In genomic region chr11:18203723-18204122, GRCh38 we compare ENCODE assay signal across 9 cellular contexts. TPM values are rescaled to one million over a fixed set of nuclear protein-coding genes. Genes with fewer than 3 reads are reported as not detected.
DNase-seq lines count a peak whose midpoint lies in the region; ATAC-seq, FAIRE-seq and TF ChIP-seq lines count a peak whose summit lies in the region.
"Had no signal": no experiment of that assay in that cellular context is flagged by ENCODE, and none has a peak within 500 bp of the region (broad histone marks: within the 10 kb centered on the region; RNA-seq: fewer than 3 reads in every experiment).

No MANE protein-coding gene starts in this region.

- H3K4me1 ChIP-seq in fibroblast of lung (ENCODE audit: control insufficient read depth, extremely low read depth, insufficient read depth, low read length): no peaks in the 10 kb centered on the region

- no peak overlapping the region for H2AFZ ChIP-seq in fibroblast of lung (ENCODE audit: low read length)

- H3K9ac ChIP-seq in fibroblast of lung (ENCODE audit: insufficient read depth, low read length): no peak overlapping the region

- DNase-seq in A172 (ENCODE audit: low spot score) (peak; percentile 11), GM19239 (ENCODE audit: insufficient read length, low spot score) (peak; percentile 34), NCI-H748 treated with DMSO at 0.1 percent for 48 hours (lab: John Stamatoyannopoulos, UW) (peak; percentile 21), fibroblast of lung (ENCODE audit: low read depth in 2 of 2) (peak in 1 of 2 donors; percentile 22), NCI-H2196 treated with DMSO at 0.1 percent for 48 hours (lab: John Stamatoyannopoulos, UW; ENCODE audit: unreplicated experiment) (no peak), omental fat pad (ENCODE audit: low spot score) (no peak), NCI-H446 treated with DMSO at 0.1 percent for 48 hours (lab: John Stamatoyannopoulos, UW) (no peak)
- no peak for DNase-seq in activated CD8-positive, alpha-beta memory T cell treated with anti-CD3 and anti-CD28 coated beads, Interleukin-2, amount 10 ng/mL, durations not matched to agents 7 days and 5 days

- no peaks in the 10 kb centered on the region for H4K20me1 ChIP-seq in fibroblast of lung (ENCODE audit: control insufficient read depth, extremely low read depth, insufficient read depth, low read length)

- peaks cover 46% of the 10 kb centered on the region for H3K27me3 Mint-ChIP-seq in activated CD8-positive, alpha-beta memory T cell treated with anti-CD3 and anti-CD28 coated beads, Interleukin-2, amount 10 ng/mL, durations not matched to agents 7 days and 5 days

- peaks cover 14% of the 10 kb centered on the region for H3K4me1 Mint-ChIP-seq in activated CD8-positive, alpha-beta memory T cell treated with anti-CD3 and anti-CD28 coated beads, Interleukin-2, amount 10 ng/mL, durations not matched to agents 7 days and 5 days

- peak; percentile 67 for FAIRE-seq in GM19239 (lab: Jason Lieb, UNC)
- FAIRE-seq: TTC549 had no signal

- no peaks in the 10 kb centered on the region for H3K9me3 ChIP-seq in fibroblast of lung (ENCODE audit: control insufficient read depth, insufficient read depth, low read depth, low read length)

- H3K9me3 Mint-ChIP-seq in activated CD8-positive, alpha-beta memory T cell treated with anti-CD3 and anti-CD28 coated beads, Interleukin-2, amount 10 ng/mL, durations not matched to agents 7 days and 5 days (ENCODE audit: low read depth): no peaks in the 10 kb centered on the region

- peak; percentile 40 to 55 for TF ChIP-seq CTCF in fibroblast of lung (conservative IDR thresholded peaks at IDR 0.05 in 1 of 2, IDR thresholded peaks at IDR 0.05 in 1 of 2; ENCODE audit: low read depth in 1 of 2, low read length in 2 of 2)
- TF ChIP-seq CTCF in omental fat pad (IDR thresholded peaks at IDR 0.05): no peak

- no peak overlapping the region for H3K27ac ChIP-seq in fibroblast of lung (ENCODE audit: insufficient read depth, low read length)

- no peak for ATAC-seq in omental fat pad (ENCODE audit: low FRiP score)
- no peak for ATAC-seq in activated CD8-positive, alpha-beta memory T cell treated with anti-CD3 and anti-CD28 coated beads, Interleukin-2, amount 10 ng/mL, durations not matched to agents 7 days and 5 days

- no peaks in the 10 kb centered on the region for H3K36me3 Mint-ChIP-seq in activated CD8-positive, alpha-beta memory T cell treated with anti-CD3 and anti-CD28 coated beads, Interleukin-2, amount 10 ng/mL, durations not matched to agents 7 days and 5 days

- no peaks in the 10 kb centered on the region for H3K79me2 ChIP-seq in fibroblast of lung (ENCODE audit: control insufficient read depth, insufficient read depth, low read length)

- H3K4me3 Mint-ChIP-seq in activated CD8-positive, alpha-beta memory T cell treated with anti-CD3 and anti-CD28 coated beads, Interleukin-2, amount 10 ng/mL, durations not matched to agents 7 days and 5 days: no peak overlapping the region

- CTCF ChIA-PET in activated CD8-positive, alpha-beta memory T cell treated with anti-CD3 and anti-CD28 coated beads, Interleukin-2, amount 10 ng/mL, durations not matched to agents 7 days and 5 days (lab: Charles Lee): interaction anchor here (0.7 to 2.0 kb wide), 7 partner anchors 16 to 93 kb away, joined by 3 to 22 read pairs (median 3); no protein-coding TSS in a partner anchor

- no peaks in the 10 kb centered on the region for H3K36me3 ChIP-seq in fibroblast of lung (ENCODE audit: control insufficient read depth, insufficient read depth, low read length)

- H3K4me2 ChIP-seq in fibroblast of lung (ENCODE audit: extremely low read depth, insufficient read depth, low read length): no peak overlapping the region

- peaks cover 2% of the 10 kb centered on the region for H3K27me3 ChIP-seq in fibroblast of lung (ENCODE audit: control insufficient read depth, insufficient read depth, low read length)

- H3K4me3 ChIP-seq in fibroblast of lung (replicated peaks in 1 of 4; ENCODE audit: control extremely low read depth in 1 of 4, insufficient read depth in 1 of 4, low read depth in 3 of 4, low read length in 4 of 4): no peak overlapping the region

- no peak overlapping the region for H3K27ac Mint-ChIP-seq in activated CD8-positive, alpha-beta memory T cell treated with anti-CD3 and anti-CD28 coated beads, Interleukin-2, amount 10 ng/mL, durations not matched to agents 7 days and 5 days

RNA-seq across cellular contexts. Expression of gene MRGPRX4, which starts 31.1 kb away (rescaled TPM):
- not detected in 2 replicates for total RNA-seq in A172 (2014; rRNA removed; shearing (Covaris generic))
- not detected in 2 replicates for total RNA-seq in fibroblast of lung
- polyA plus RNA-seq in fibroblast of lung: not detected in 2 replicates
- polyA plus RNA-seq in fibroblast of lung (2012): not detected in 2 replicates
- polyA minus RNA-seq in fibroblast of lung (ENCODE audit: low replicate concordance): not detected in 2 replicates
- not detected for total RNA-seq in omental fat pad
- not detected for total RNA-seq in activated CD8-positive, alpha-beta memory T cell treated with anti-CD3 and anti-CD28 coated beads, Interleukin-2, amount 10 ng/mL, durations not matched to agents 7 days and 5 days

RNA-seq across cellular contexts. Expression of gene SAA4, which starts 32.9 kb away (rescaled TPM):
- total RNA-seq in A172 (2014; rRNA removed; shearing (Covaris generic)): 0.43 TPM in 1 of 2 replicates, not detected in the other
- total RNA-seq in fibroblast of lung (not detected in 2 replicates), omental fat pad (1 to 10 TPM in 1 of 4 donors, under 1 TPM in 1, not detected in 2; 0.74 to 3.2 TPM)
- not detected in 2 replicates for polyA plus RNA-seq in fibroblast of lung
- not detected in 2 replicates for polyA plus RNA-seq in fibroblast of lung (2012)
- polyA minus RNA-seq in fibroblast of lung (ENCODE audit: low replicate concordance): not detected in 2 replicates
- not detected for total RNA-seq in activated CD8-positive, alpha-beta memory T cell treated with anti-CD3 and anti-CD28 coated beads, Interleukin-2, amount 10 ng/mL, durations not matched to agents 7 days and 5 days

RNA-seq across cellular contexts. Expression of gene SAA2, which starts 44.7 kb away (rescaled TPM):
- total RNA-seq in A172 (2014; rRNA removed; shearing (Covaris generic)): 4.9 and 12.9 TPM in 2 replicates
- total RNA-seq in fibroblast of lung: not detected in 2 replicates
- polyA plus RNA-seq in fibroblast of lung: not detected in 2 replicates
- not detected in 2 replicates for polyA plus RNA-seq in fibroblast of lung (2012)
- not detected in 2 replicates for polyA minus RNA-seq in fibroblast of lung (ENCODE audit: low replicate concordance)
- 100 to 1,000 TPM in 3 of 4 donors, 10 to 100 TPM in 1; 37.2 to 515 (median 246) TPM for total RNA-seq in omental fat pad
- not detected for total RNA-seq in activated CD8-positive, alpha-beta memory T cell treated with anti-CD3 and anti-CD28 coated beads, Interleukin-2, amount 10 ng/mL, durations not matched to agents 7 days and 5 days

Comparison
In these comparisons a context has a peak if more than half of its experiments do, and no peak if none do; other contexts are left out.
1. DNase-seq: peak in A172 (single experiment), GM19239 (single experiment) and NCI-H748 treated with DMSO at 0.1 percent for 48 hours (single experiment); none in NCI-H2196 treated with DMSO at 0.1 percent for 48 hours (single experiment), omental fat pad (single experiment), NCI-H446 treated with DMSO at 0.1 percent for 48 hours (single experiment) and activated CD8-positive, alpha-beta memory T cell treated with anti-CD3 and anti-CD28 coated beads, Interleukin-2, amount 10 ng/mL, durations not matched to agents 7 days and 5 days (single experiment).
2. CTCF ChIP-seq: peak in fibroblast of lung (2 of 2); none in omental fat pad (0 of 3).